Comparison of ENCODE assay signal across 13 cellular contexts in genomic region chr18:63152791-63153190, GRCh38.
DNase-seq lines count a peak whose midpoint lies in the region; ATAC-seq and TF ChIP-seq lines count a peak whose summit lies in the region.
"Had no signal": no experiment of that assay in that cellular context is flagged by ENCODE, and none has a peak within 500 bp of the region (broad histone marks: within the 10 kb centered on the region; RNA-seq: fewer than 3 reads in every experiment).

No MANE protein-coding gene starts in this region.

- H3K4me1 ChIP-seq in HEK293 (ENCODE audit: control insufficient read depth, insufficient read depth, low read length): peaks cover 2% of the 10 kb centered on the region; the same call in 1 of the 2 replicates

- H3K4me1 Mint-ChIP-seq in T-helper 2 cell treated with Interferon-gamma antibody and Interleukin-4, amounts not matched to agents 5 μg/mL and 100 μg/mL, for 36 hours (ENCODE audit: low read depth): peaks cover 62% of the 10 kb centered on the region
- H3K4me1 Mint-ChIP-seq in natural killer cell (peaks cover 45 to 53% of the 10 kb centered on the region in 2 donors), HFFc6 (ENCODE audit: low read depth) (no peaks in the 10 kb centered on the region)

- peaks cover 33% of the 10 kb centered on the region for H3K36me3 Mint-ChIP-seq in T-helper 2 cell treated with Interferon-gamma antibody and Interleukin-4, amounts not matched to agents 5 μg/mL and 100 μg/mL, for 36 hours (ENCODE audit: low read depth)
- H3K36me3 Mint-ChIP-seq in natural killer cell (no peaks in the 10 kb centered on the region), HFFc6 (ENCODE audit: low read depth) (no peaks in the 10 kb centered on the region)

- no peaks in the 10 kb centered on the region for H3K9me3 ChIP-seq in HEK293 (ENCODE audit: control insufficient read depth, insufficient read depth, low read depth, low read length)
- H3K9me3 ChIP-seq: breast epithelium had no signal

- no peaks in the 10 kb centered on the region for H3K27me3 Mint-ChIP-seq in T-helper 2 cell treated with Interferon-gamma antibody and Interleukin-4, amounts not matched to agents 5 μg/mL and 100 μg/mL, for 36 hours (ENCODE audit: low read depth)
- no peaks in the 10 kb centered on the region for H3K27me3 Mint-ChIP-seq in natural killer cell (ENCODE audit: low read depth in 2 of 2)
- peaks cover 37% of the 10 kb centered on the region for H3K27me3 Mint-ChIP-seq in HFFc6 (ENCODE audit: insufficient read depth)

- no peak overlapping the region for H3K27ac ChIP-seq in HEK293 (ENCODE audit: extremely low read depth, low read depth, low read length)
- H3K27ac ChIP-seq: 22Rv1, breast epithelium, epithelial cell of prostate had no signal

- intact Hi-C loops in natural killer cell (cut with micrococcal nuclease): no loop called here

- ATAC-seq in natural killer cell: no peak

- CTCF ChIA-PET in HEK293 (lab: Yijun Ruan, JAX): interaction anchor here (0.6 to 3.3 kb wide), 10 partner anchors 9 to 261 kb away, joined by 3 to 14 read pairs (median 4); no protein-coding TSS in a partner anchor

- DNase-seq in DMS53 (lab: John Stamatoyannopoulos, UW): peak; percentile 24
- DNase-seq in DMS53 treated with DMSO at 0.1 percent for 48 hours (lab: John Stamatoyannopoulos, UW; ENCODE audit: unreplicated experiment): no peak
- DNase-seq in T-helper 2 cell treated with Interferon-gamma antibody and Interleukin-4, amounts not matched to agents 5 μg/mL and 100 μg/mL, for 36 hours (ENCODE audit: low spot score): peak; percentile 61
- DNase-seq in natural killer cell: no peak
- DNase-seq in HFFc6: no peak
- no peak for DNase-seq in amniotic stem cell (lab: John Stamatoyannopoulos, UW)
- DNase-seq in SK-N-DZ (ENCODE audit: low spot score): no peak
- DNase-seq: mesendoderm, SHP77 treated with DMSO at 0.1 percent for 48 hours had no signal

- peak overlapping the region; percentile 35 for H3K4me3 Mint-ChIP-seq in T-helper 2 cell treated with Interferon-gamma antibody and Interleukin-4, amounts not matched to agents 5 μg/mL and 100 μg/mL, for 36 hours
- H3K4me3 Mint-ChIP-seq in natural killer cell (no peak overlapping the region), HFFc6 (no peak overlapping the region)

- peak overlapping the region; percentile 46 for H3K27ac Mint-ChIP-seq in T-helper 2 cell treated with Interferon-gamma antibody and Interleukin-4, amounts not matched to agents 5 μg/mL and 100 μg/mL, for 36 hours
- H3K27ac Mint-ChIP-seq in natural killer cell (peak overlapping the region; percentile 16 to 96), HFFc6 (no peak overlapping the region)

- H3K4me3 ChIP-seq in HEK293 (ENCODE audit: low read depth, low read length): no peak overlapping the region
- H3K4me3 ChIP-seq: breast epithelium had no signal

- H3K36me3 ChIP-seq in HEK293 (ENCODE audit: control insufficient read depth in 2 of 2, insufficient read depth in 1 of 2, low read length in 2 of 2): no peaks in the 10 kb centered on the region
- H3K36me3 ChIP-seq: breast epithelium had no signal

- POLR2A ChIA-PET in HEK293 (lab: Yijun Ruan, JAX): no interaction called here

- no peak for TF ChIP-seq CTCF in HEK293 (tag by site-specific recombination; IDR thresholded peaks at IDR 0.05)
- no peak for TF ChIP-seq CTCF in natural killer cell (IDR thresholded peaks at IDR 0.05)
- no peak for TF ChIP-seq CTCF in HFFc6 (IDR thresholded peaks at IDR 0.05)

- H3K9me3 Mint-ChIP-seq in T-helper 2 cell treated with Interferon-gamma antibody and Interleukin-4, amounts not matched to agents 5 μg/mL and 100 μg/mL, for 36 hours: no peaks in the 10 kb centered on the region
- H3K9me3 Mint-ChIP-seq in natural killer cell (no peaks in the 10 kb centered on the region), HFFc6 (no peaks in the 10 kb centered on the region)

TF ChIP-seq in HEK293, 187 proteins besides CTCF, POLR2A, EP300 and RAD21:
- TF ChIP-seq EGR2 (tag by site-specific recombination; IDR thresholded peaks at IDR 0.05; ENCODE audit: low read depth): peak; percentile 30; the same call in 1 of the 2 replicates
- TF ChIP-seq ZFHX2 (tag by site-specific recombination; conservative IDR thresholded peaks at IDR 0.05): peak; percentile 28; the same call in 1 of the 2 replicates
- TF ChIP-seq MZF1 (tag by site-specific recombination; IDR thresholded peaks at IDR 0.05; ENCODE audit: borderline replicate concordance): no peak

Comparison
In these comparisons a context has a peak if more than half of its experiments do, and no peak if none do; other contexts are left out.
1. DNase-seq: peak in DMS53 (single experiment) and T-helper 2 cell treated with Interferon-gamma antibody and Interleukin-4, amounts not matched to agents 5 μg/mL and 100 μg/mL, for 36 hours (single experiment); none in DMS53 treated with DMSO at 0.1 percent for 48 hours (single experiment), natural killer cell (single experiment), HFFc6 (single experiment), amniotic stem cell (single experiment) and SK-N-DZ (single experiment).